10 cellular contexts compared by ENCODE assay signal in the genomic region with DNA sequence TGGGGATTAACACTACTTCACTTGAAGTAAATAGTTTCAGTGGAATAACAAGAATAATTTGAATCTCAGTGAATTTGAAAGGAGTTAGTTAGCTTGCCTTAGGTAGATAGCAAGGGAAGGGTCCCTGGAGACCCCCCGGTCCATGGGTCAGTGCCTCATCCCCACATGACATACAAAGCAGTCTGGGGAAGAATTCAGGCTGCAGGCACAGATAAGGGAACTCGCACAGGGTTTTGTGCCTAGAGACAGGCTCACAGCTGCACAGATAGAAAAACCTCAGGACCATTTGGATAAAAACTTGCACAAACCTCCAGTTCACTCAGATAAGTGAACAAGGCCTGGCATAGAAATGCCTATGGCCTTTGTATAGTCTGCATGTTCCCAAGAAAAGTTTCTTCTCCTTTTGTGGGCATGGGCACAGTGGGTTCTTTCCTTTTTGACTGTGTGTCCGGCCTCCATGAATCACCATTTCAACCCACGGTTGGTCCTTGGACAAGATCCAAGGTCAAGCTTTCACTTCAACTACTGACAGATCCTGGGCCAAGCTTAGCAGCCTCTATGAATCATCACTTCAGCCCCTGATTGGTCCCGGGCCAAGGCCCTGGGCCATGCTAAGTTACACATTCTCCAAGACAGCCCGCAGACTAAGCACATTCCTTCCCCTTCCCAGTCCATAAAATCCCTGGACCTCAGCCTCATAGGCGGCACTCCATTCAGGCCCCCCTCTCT.
DNase-seq lines count a peak whose midpoint lies in the region; ATAC-seq and TF ChIP-seq lines count a peak whose summit lies in the region.
"Had no signal": no experiment of that assay in that cellular context is flagged by ENCODE, and none has a peak within 500 bp of the region (broad histone marks: within the 10 kb centered on the region; RNA-seq: fewer than 3 reads in every experiment).

No MANE protein-coding gene starts in this region.

- TF ChIP-seq POLR2A in thyroid gland (IDR thresholded peaks at IDR 0.05), result no peak

- H3K4me1 ChIP-seq in thyroid gland, result no peaks in the 10 kb centered on the region

- intact Hi-C loops in thyroid gland (cut with DNase I), result no loop called here

- H3K27me3 ChIP-seq in MG63 (no peaks in the 10 kb centered on the region), thyroid gland (no peaks in the 10 kb centered on the region)

- H3K4me3 ChIP-seq in MG63, result no peak overlapping the region
- no peak overlapping the region for H3K4me3 ChIP-seq in thyroid gland (replicated peaks in 1 of 3)

- DNase-seq in MG63, result peak; percentile 86
- peak; percentile 83 for DNase-seq in brain pericyte (ENCODE audit: low read depth, low spot score)
- DNase-seq in kidney glomerular epithelial cell (lab: John Stamatoyannopoulos, UW), result peak; percentile 93
- DNase-seq in thyroid gland, result peak; percentile 3 to 7
- no peak for DNase-seq in NCI-H187 (lab: John Stamatoyannopoulos, UW)
- no peak for DNase-seq in NAMALWA (ENCODE audit: low spot score)
- DNase-seq: NCI-H1105 had no signal

- TF ChIP-seq CTCF in thyroid gland (IDR thresholded peaks at IDR 0.05), result no peak

- WGBS in thyroid gland, 2 donors, result 24 to 66% methylated on average over 7 of the region's 7 CpGs

- H3K36me3 ChIP-seq in MG63, result no peaks in the 10 kb centered on the region
- H3K36me3 ChIP-seq in thyroid gland, result no peaks in the 10 kb centered on the region

- ATAC-seq in GM21786 (IDR thresholded peaks at IDR 0.05; ENCODE audit: unreplicated experiment), result no peak
- ATAC-seq in HG03439 (IDR thresholded peaks at IDR 0.05; ENCODE audit: unreplicated experiment), result no peak
- ATAC-seq: activated CD4-positive, CD25-positive, alpha-beta regulatory T cell treated with anti-CD3 and anti-CD28 coated beads, Interleukin-2, amount 50 U/mL, for 24 hours had no signal

- no peak overlapping the region for H3K27ac ChIP-seq in thyroid gland

- H3K9me3 ChIP-seq in MG63 (no peaks in the 10 kb centered on the region), thyroid gland (no peaks in the 10 kb centered on the region)

Comparison
In these comparisons a context has a peak if more than half of its experiments do, and no peak if none do; other contexts are left out.
1. DNase-seq: peak in MG63 (single experiment), brain pericyte (single experiment), kidney glomerular epithelial cell (single experiment) and thyroid gland (2 of 2); none in NCI-H187 (0 of 2) and NAMALWA (single experiment).